2 cellular contexts compared by ENCODE assay signal in the genomic region with DNA sequence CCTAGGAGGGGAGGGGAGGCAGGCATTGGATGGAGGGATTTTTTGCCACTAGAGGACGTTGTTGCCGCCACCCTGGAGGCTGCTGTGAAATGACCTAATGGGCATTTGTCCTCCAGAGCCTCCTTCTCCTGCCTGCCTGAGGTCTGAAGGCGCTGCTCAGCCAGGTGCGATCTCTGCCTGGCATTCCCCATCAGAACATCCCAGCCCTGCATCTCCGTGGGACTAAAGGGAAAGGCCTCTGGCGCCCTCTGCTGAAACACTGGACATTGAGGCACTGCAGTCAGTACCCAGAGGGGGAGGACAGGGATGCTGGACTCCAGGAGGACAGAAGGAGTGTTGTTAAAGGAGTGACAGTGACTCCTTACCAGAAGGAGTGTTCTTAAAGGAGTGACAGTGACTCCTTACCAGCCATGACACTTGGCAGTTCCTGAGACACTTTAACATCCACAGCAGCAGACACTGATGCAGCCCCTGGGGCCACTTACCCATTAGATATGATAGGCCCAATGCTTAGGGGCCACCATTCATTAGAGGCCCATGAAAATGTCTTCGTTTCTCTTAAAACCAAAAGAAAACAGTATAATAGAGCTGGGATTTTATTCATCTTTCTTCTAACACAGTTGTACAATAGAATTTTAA.
TF ChIP-seq lines count a peak whose summit lies in the region.

No MANE protein-coding gene starts in this region.

TF ChIP-seq in Ishikawa, 13 proteins besides CTCF, POLR2A, EP300 and RAD21 (continued from another document):
- TF ChIP-seq ZBTB7A (IDR thresholded peaks at IDR 0.05; ENCODE audit: low read depth), result no peak
- TF ChIP-seq NFIC (IDR thresholded peaks at IDR 0.05), result no peak
- no peak for TF ChIP-seq EGR1 (IDR thresholded peaks at IDR 0.05)
- TF ChIP-seq YY1 (IDR thresholded peaks at IDR 0.05; ENCODE audit: low read depth), result no peak
- no peak for TF ChIP-seq TEAD4 (IDR thresholded peaks at IDR 0.05)
- TF ChIP-seq CREB1 (IDR thresholded peaks at IDR 0.05; ENCODE audit: low read depth), result no peak
- TF ChIP-seq, protein P1, sequence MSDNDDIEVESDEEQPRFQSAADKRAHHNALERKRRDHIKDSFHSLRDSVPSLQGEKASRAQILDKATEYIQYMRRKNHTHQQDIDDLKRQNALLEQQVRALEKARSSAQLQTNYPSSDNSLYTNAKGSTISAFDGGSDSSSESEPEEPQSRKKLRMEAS (IDR thresholded peaks at IDR 0.05), result no peak
- no peak for TF ChIP-seq TAF1 (IDR thresholded peaks at IDR 0.05; ENCODE audit: low read depth)
- TF ChIP-seq TCF12 (IDR thresholded peaks at IDR 0.05; ENCODE audit: low read depth), result no peak

TF ChIP-seq in HepG2, 621 proteins besides CTCF, POLR2A, EP300 and RAD21 (continues in another document):
- TF ChIP-seq NFIB (CRISPR knock-in tag; IDR thresholded peaks at IDR 0.05; ENCODE audit: borderline replicate concordance) (no peak), ZGPAT (CRISPR knock-in tag; IDR thresholded peaks at IDR 0.05) (0 out of 2 replicates have a peak, but pooled peaks have one; percentile 1), ZNF841 (CRISPR knock-in tag; IDR thresholded peaks at IDR 0.05; ENCODE audit: borderline replicate concordance) (no peak), KLF11 (CRISPR knock-in tag; IDR thresholded peaks at IDR 0.05) (no peak), SRY (CRISPR knock-in tag; IDR thresholded peaks at IDR 0.05) (no peak), WIZ (CRISPR knock-in tag; IDR thresholded peaks at IDR 0.05) (no peak), SMC3 (IDR thresholded peaks at IDR 0.05; ENCODE audit: low read length) (peak; percentile 97), RARG (CRISPR knock-in tag; IDR thresholded peaks at IDR 0.05; ENCODE audit: low read depth) (no peak), ZNF468 (CRISPR knock-in tag; IDR thresholded peaks at IDR 0.05) (no peak), KLF6 (CRISPR knock-in tag; IDR thresholded peaks at IDR 0.05) (no peak), NFIC (IDR thresholded peaks at IDR 0.05; ENCODE audit: low read length) (no peak), XBP1 (CRISPR knock-in tag; IDR thresholded peaks at IDR 0.05) (no peak), KLF15 (CRISPR knock-in tag; IDR thresholded peaks at IDR 0.05; ENCODE audit: borderline replicate concordance) (no peak), TFDP1 (CRISPR knock-in tag; IDR thresholded peaks at IDR 0.05; ENCODE audit: borderline replicate concordance) (0 out of 2 replicates have a peak, but pooled peaks have one; percentile 15), POLR2G (IDR thresholded peaks at IDR 0.05; ENCODE audit: low read depth, low read length) (no peak), SALL1 (CRISPR knock-in tag; IDR thresholded peaks at IDR 0.05) (peak; percentile 67), SNAPC5 (CRISPR knock-in tag; IDR thresholded peaks at IDR 0.05; ENCODE audit: borderline replicate concordance) (no peak), SOX5 (CRISPR knock-in tag; IDR thresholded peaks at IDR 0.05; ENCODE audit: borderline replicate concordance) (no peak), XRCC5 (optimal IDR thresholded peaks at IDR 0.05; ENCODE audit: low read length) (peak; percentile 89), ZNF720 (CRISPR knock-in tag; IDR thresholded peaks at IDR 0.05) (no peak), ZNF800 (CRISPR knock-in tag; IDR thresholded peaks at IDR 0.05) (no peak), HES4 (CRISPR knock-in tag; IDR thresholded peaks at IDR 0.05; ENCODE audit: borderline replicate concordance) (no peak), ZNF737 (CRISPR knock-in tag; IDR thresholded peaks at IDR 0.05; ENCODE audit: borderline replicate concordance) (no peak), ASH2L (IDR thresholded peaks at IDR 0.05; ENCODE audit: insufficient read length, low read depth, low read length) (no peak), NCOR1 (IDR thresholded peaks at IDR 0.05; ENCODE audit: borderline replicate concordance, low read length) (no peak), PAWR (CRISPR knock-in tag; IDR thresholded peaks at IDR 0.05; ENCODE audit: borderline replicate concordance) (no peak), ONECUT2 (CRISPR knock-in tag; IDR thresholded peaks at IDR 0.05) (no peak), ATF7-NPFF (CRISPR knock-in tag; IDR thresholded peaks at IDR 0.05; ENCODE audit: low read depth) (no peak), ATF2 (CRISPR knock-in tag; IDR thresholded peaks at IDR 0.05) (no peak), FOXK2 (IDR thresholded peaks at IDR 0.05) (no peak), ZNF558 (CRISPR knock-in tag; IDR thresholded peaks at IDR 0.05; ENCODE audit: borderline replicate concordance) (no peak), ZKSCAN8 (CRISPR knock-in tag; IDR thresholded peaks at IDR 0.05; ENCODE audit: borderline replicate concordance) (no peak), ZBTB42 (CRISPR knock-in tag; IDR thresholded peaks at IDR 0.05) (no peak), ZNF460 (CRISPR knock-in tag; IDR thresholded peaks at IDR 0.05; ENCODE audit: borderline replicate concordance) (no peak), ZBTB26 (CRISPR knock-in tag; IDR thresholded peaks at IDR 0.05; ENCODE audit: borderline replicate concordance) (peak; percentile 43; the same call in 1 of the 2 replicates), ZNF687 (CRISPR knock-in tag; IDR thresholded peaks at IDR 0.05) (peak; percentile 32; the same call in 1 of the 2 replicates), MIER3 (CRISPR knock-in tag; IDR thresholded peaks at IDR 0.05; ENCODE audit: borderline replicate concordance) (no peak), CAMTA2 (CRISPR knock-in tag; IDR thresholded peaks at IDR 0.05; ENCODE audit: borderline replicate concordance) (no peak), ZNF33A (CRISPR knock-in tag; IDR thresholded peaks at IDR 0.05; ENCODE audit: borderline replicate concordance) (no peak), NFE2 (CRISPR knock-in tag; IDR thresholded peaks at IDR 0.05) (no peak)
- TF ChIP-seq, protein P2, sequence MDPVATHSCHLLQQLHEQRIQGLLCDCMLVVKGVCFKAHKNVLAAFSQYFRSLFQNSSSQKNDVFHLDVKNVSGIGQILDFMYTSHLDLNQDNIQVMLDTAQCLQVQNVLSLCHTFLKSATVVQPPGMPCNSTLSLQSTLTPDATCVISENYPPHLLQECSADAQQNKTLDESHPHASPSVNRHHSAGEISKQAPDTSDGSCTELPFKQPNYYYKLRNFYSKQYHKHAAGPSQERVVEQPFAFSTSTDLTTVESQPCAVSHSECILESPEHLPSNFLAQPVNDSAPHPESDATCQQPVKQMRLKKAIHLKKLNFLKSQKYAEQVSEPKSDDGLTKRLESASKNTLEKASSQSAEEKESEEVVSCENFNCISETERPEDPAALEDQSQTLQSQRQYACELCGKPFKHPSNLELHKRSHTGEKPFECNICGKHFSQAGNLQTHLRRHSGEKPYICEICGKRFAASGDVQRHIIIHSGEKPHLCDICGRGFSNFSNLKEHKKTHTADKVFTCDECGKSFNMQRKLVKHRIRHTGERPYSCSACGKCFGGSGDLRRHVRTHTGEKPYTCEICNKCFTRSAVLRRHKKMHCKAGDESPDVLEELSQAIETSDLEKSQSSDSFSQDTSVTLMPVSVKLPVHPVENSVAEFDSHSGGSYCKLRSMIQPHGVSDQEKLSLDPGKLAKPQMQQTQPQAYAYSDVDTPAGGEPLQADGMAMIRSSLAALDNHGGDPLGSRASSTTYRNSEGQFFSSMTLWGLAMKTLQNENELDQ (CRISPR knock-in tag; IDR thresholded peaks at IDR 0.05; ENCODE audit: borderline replicate concordance), result no peak
- TF ChIP-seq, protein P3, sequence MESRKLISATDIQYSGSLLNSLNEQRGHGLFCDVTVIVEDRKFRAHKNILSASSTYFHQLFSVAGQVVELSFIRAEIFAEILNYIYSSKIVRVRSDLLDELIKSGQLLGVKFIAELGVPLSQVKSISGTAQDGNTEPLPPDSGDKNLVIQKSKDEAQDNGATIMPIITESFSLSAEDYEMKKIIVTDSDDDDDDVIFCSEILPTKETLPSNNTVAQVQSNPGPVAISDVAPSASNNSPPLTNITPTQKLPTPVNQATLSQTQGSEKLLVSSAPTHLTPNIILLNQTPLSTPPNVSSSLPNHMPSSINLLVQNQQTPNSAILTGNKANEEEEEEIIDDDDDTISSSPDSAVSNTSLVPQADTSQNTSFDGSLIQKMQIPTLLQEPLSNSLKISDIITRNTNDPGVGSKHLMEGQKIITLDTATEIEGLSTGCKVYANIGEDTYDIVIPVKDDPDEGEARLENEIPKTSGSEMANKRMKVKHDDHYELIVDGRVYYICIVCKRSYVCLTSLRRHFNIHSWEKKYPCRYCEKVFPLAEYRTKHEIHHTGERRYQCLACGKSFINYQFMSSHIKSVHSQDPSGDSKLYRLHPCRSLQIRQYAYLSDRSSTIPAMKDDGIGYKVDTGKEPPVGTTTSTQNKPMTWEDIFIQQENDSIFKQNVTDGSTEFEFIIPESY (CRISPR knock-in tag; IDR thresholded peaks at IDR 0.05), result no peak
